23 cellular contexts compared by ENCODE assay signal in the genomic region with DNA sequence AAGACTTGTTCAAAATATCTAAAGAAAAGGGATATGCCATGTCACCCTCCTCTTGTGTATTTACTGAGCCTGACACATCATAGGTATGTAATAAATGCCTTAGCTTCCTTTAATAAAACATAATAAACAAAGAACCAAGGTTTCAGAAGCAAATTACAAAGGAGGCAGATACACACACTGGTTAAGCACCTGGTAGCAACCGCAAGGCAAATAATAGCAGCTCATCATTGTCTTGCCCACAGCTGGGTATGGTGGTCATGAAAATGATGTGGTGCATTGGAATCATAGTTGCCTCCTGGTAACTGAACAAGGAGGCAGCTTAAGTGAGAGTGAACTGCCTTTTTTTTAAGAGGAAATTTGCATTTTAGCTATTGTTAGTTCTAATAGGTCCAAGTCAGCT. TPM values are rescaled to one million over a fixed set of nuclear protein-coding genes. Genes with fewer than 3 reads are reported as not detected.
A peak's percentile ranks its signal among the peaks of the same experiment; 100 is the strongest.
DNase-seq lines count a peak whose midpoint lies in the region; ATAC-seq and TF ChIP-seq lines count a peak whose summit lies in the region.
"Had no signal": no experiment of that assay in that cellular context is flagged by ENCODE, and none has a peak within 500 bp of the region (broad histone marks: within the 10 kb centered on the region; RNA-seq: fewer than 3 reads in every experiment).

No MANE protein-coding gene starts in this region.

- BruUV-seq in PC-3 (replicated peaks; lab: Mats Ljungman, UMichigan), result no TSS peak

- H3K36me3 Mint-ChIP-seq in activated CD8-positive, alpha-beta memory T cell treated with anti-CD3 and anti-CD28 coated beads, Interleukin-2, amount 10 ng/mL, durations not matched to agents 7 days and 5 days, result no peaks in the 10 kb centered on the region
- H3K36me3 Mint-ChIP-seq: CD14-positive monocyte; CD8-positive, alpha-beta memory T cell had no signal

- H3K9me3 Mint-ChIP-seq in activated CD8-positive, alpha-beta memory T cell treated with anti-CD3 and anti-CD28 coated beads, Interleukin-2, amount 10 ng/mL, durations not matched to agents 7 days and 5 days (ENCODE audit: low read depth), result peaks cover 3% of the 10 kb centered on the region

- no peaks in the 10 kb centered on the region for H3K27me3 Mint-ChIP-seq in activated CD8-positive, alpha-beta memory T cell treated with anti-CD3 and anti-CD28 coated beads, Interleukin-2, amount 10 ng/mL, durations not matched to agents 7 days and 5 days

- ATAC-seq in PC-3 (peak; percentile 95), HG02623 (IDR thresholded peaks at IDR 0.05; ENCODE audit: unreplicated experiment) (no peak)
- ATAC-seq in activated CD8-positive, alpha-beta memory T cell treated with anti-CD3 and anti-CD28 coated beads, Interleukin-2, amount 10 ng/mL, durations not matched to agents 7 days and 5 days, result no peak
- ATAC-seq: GM12878, SK-N-SH treated with all-trans-retinoic acid at 6 μM for 48 hours had no signal

- peaks cover 16% of the 10 kb centered on the region for H3K4me1 ChIP-seq in PC-3 (ENCODE audit: insufficient read depth, low read length)
- H3K4me1 ChIP-seq: BE2C had no signal

- H3K4me1 Mint-ChIP-seq in activated CD8-positive, alpha-beta memory T cell treated with anti-CD3 and anti-CD28 coated beads, Interleukin-2, amount 10 ng/mL, durations not matched to agents 7 days and 5 days, result no peaks in the 10 kb centered on the region
- H3K4me1 Mint-ChIP-seq: CD14-positive monocyte; CD8-positive, alpha-beta memory T cell had no signal

- H3K27me3 ChIP-seq in PC-3 (ENCODE audit: low read length), result no peaks in the 10 kb centered on the region

- POLR2A ChIA-PET in PC-3 (lab: Charles Lee; ENCODE audit: unreplicated experiment), result interaction anchor here (0.6 kb wide), 1 partner anchor 15 kb away, joined by 4 read pairs; no protein-coding TSS in a partner anchor

- no peaks in the 10 kb centered on the region for H3K9me3 ChIP-seq in PC-3 (ENCODE audit: low read length)
- H3K9me3 ChIP-seq: BE2C had no signal

- H4K20me1 ChIP-seq in PC-3 (ENCODE audit: low read length), result no peaks in the 10 kb centered on the region

- H3K27ac Mint-ChIP-seq in activated CD8-positive, alpha-beta memory T cell treated with anti-CD3 and anti-CD28 coated beads, Interleukin-2, amount 10 ng/mL, durations not matched to agents 7 days and 5 days, result no peak overlapping the region
- H3K27ac Mint-ChIP-seq: CD14-positive monocyte had no signal

- intact Hi-C loops in PC-3 (cut with micrococcal nuclease), result loop anchor here (1.0 to 5.0 kb wide), 2 partner anchors 36 to 47 kb away; no protein-coding TSS in a partner anchor

- H3K9me2 ChIP-seq in PC-3 (replicated peaks; ENCODE audit: low read length), result no peaks in the 10 kb centered on the region

- H3K79me2 ChIP-seq in PC-3 (ENCODE audit: low read length), result no peaks in the 10 kb centered on the region

- peak overlapping the region; percentile 21 for H3K4me2 ChIP-seq in PC-3 (ENCODE audit: low read length)

- TF ChIP-seq CTCF in PC-3 (conservative IDR thresholded peaks at IDR 0.05; ENCODE audit: low read depth, low read length), result no peak

- no peak overlapping the region for H3K9ac ChIP-seq in PC-3 (ENCODE audit: low read length)
- H3K9ac ChIP-seq: GM23248 had no signal

- CTCF ChIA-PET in PC-3 (lab: Charles Lee), result interaction anchor here (1.1 kb wide), 1 partner anchor 47 kb away, joined by 5 read pairs; no protein-coding TSS in a partner anchor
- CTCF ChIA-PET in activated CD8-positive, alpha-beta memory T cell treated with anti-CD3 and anti-CD28 coated beads, Interleukin-2, amount 10 ng/mL, durations not matched to agents 7 days and 5 days (lab: Charles Lee), result no interaction called here

- H3K36me3 ChIP-seq in PC-3 (ENCODE audit: low read depth, low read length), result no peaks in the 10 kb centered on the region
- H3K36me3 ChIP-seq: BE2C had no signal

- peak overlapping the region; percentile 49 for H3K27ac ChIP-seq in PC-3 (ENCODE audit: low read length)
- H3K27ac ChIP-seq: GM23248 had no signal

- no peak overlapping the region for H3K4me3 ChIP-seq in PC-3 (ENCODE audit: low read length)
- H3K4me3 ChIP-seq: GM12878, GM23248 had no signal

- H3K4me3 Mint-ChIP-seq in activated CD8-positive, alpha-beta memory T cell treated with anti-CD3 and anti-CD28 coated beads, Interleukin-2, amount 10 ng/mL, durations not matched to agents 7 days and 5 days, result no peak overlapping the region
- H3K4me3 Mint-ChIP-seq: CD14-positive monocyte; CD8-positive, alpha-beta memory T cell had no signal

- DNase-seq in NCI-H748 (lab: John Stamatoyannopoulos, UW; ENCODE audit: unreplicated experiment) (peak; percentile 13), NCI-H748 treated with DMSO at 0.1 percent for 48 hours (lab: John Stamatoyannopoulos, UW) (no peak), NCI-H526 (lab: John Stamatoyannopoulos, UW) (peak; percentile 93 to 97), PC-3 (peak; percentile 73), NOMO-1 (lab: John Stamatoyannopoulos, UW; ENCODE audit: unreplicated experiment in 2 of 2) (no peak)
- no peak for DNase-seq in activated CD8-positive, alpha-beta memory T cell treated with anti-CD3 and anti-CD28 coated beads, Interleukin-2, amount 10 ng/mL, durations not matched to agents 7 days and 5 days
- DNase-seq: 8988T; ACHN; BE2C; Calu3; CD8-positive, alpha-beta memory T cell; GM23248; H7; KBM-7; NCI-H1092 treated with DMSO at 0.1 percent for 48 hours; NCI-H1694; NCI-H2029 treated with DMSO at 0.1 percent for 48 hours; NCI-H2227 treated with DMSO at 0.1 percent for 48 hours had no signal

- no peak overlapping the region for H2AFZ ChIP-seq in PC-3 (ENCODE audit: low read length)
- H2AFZ ChIP-seq: GM23248 had no signal

- no peaks in the 10 kb centered on the region for H3F3A ChIP-seq in PC-3 (ENCODE audit: low read length, unreplicated experiment)

RNA-seq across cellular contexts. Expression of a gene that starts 39.0 kb away (rescaled TPM):
- total RNA-seq in PC-3 (2014; rRNA removed), result 14.3 and 14.9 TPM in 2 replicates
- not detected for total RNA-seq in activated CD8-positive, alpha-beta memory T cell treated with anti-CD3 and anti-CD28 coated beads, Interleukin-2, amount 10 ng/mL, durations not matched to agents 7 days and 5 days
- total RNA-seq: CD8-positive, alpha-beta memory T cell; GM23248; H7; T-helper 2 cell treated with Interferon-gamma antibody and Interleukin-4, amounts not matched to agents 100 ng/mL and 5 ng/mL, for 36 hours had no signal

Comparison
In these comparisons a context has a peak if more than half of its experiments do, and no peak if none do; other contexts are left out.
1. DNase-seq: peak in NCI-H748 (single experiment), NCI-H526 (2 of 2) and PC-3 (single experiment); none in NCI-H748 treated with DMSO at 0.1 percent for 48 hours (single experiment), NOMO-1 (0 of 2) and activated CD8-positive, alpha-beta memory T cell treated with anti-CD3 and anti-CD28 coated beads, Interleukin-2, amount 10 ng/mL, durations not matched to agents 7 days and 5 days (single experiment).
2. RNA of a gene that starts 39.0 kb away (total RNA-seq): 14.3 to 14.9 TPM in PC-3; not detected in activated CD8-positive, alpha-beta memory T cell treated with anti-CD3 and anti-CD28 coated beads, Interleukin-2, amount 10 ng/mL, durations not matched to agents 7 days and 5 days; every median in the first group is over 10 times any median in the second.